18 cellular contexts compared by ENCODE assay signal in genomic region chr2:209688388-209688787, GRCh38.
"Had no signal": no experiment of that assay in that cellular context is flagged by ENCODE, and none has a peak within 500 bp of the region (broad histone marks: within the 10 kb centered on the region; RNA-seq: fewer than 3 reads in every experiment).

No MANE protein-coding gene starts in this region.

- ATAC-seq: esophagus mucosa; stimulated activated naive B cell treated with anti-CD40 and anti-IgM and Interleukin-4, amounts not matched to agents 10 μg/mL and 1 μg/mL and 100 μg/mL, for 72 hours had no signal

- H3K4me3 ChIP-seq: ascending aorta, cardiac muscle cell, dorsolateral prefrontal cortex, hepatocyte, tibial nerve, vagina had no signal

- DNase-seq: activated CD4-positive, alpha-beta T cell treated with anti-CD3 and anti-CD28 coated beads for 1 hour; activated CD4-positive, alpha-beta T cell treated with anti-CD3 and anti-CD28 coated beads, Interleukin-2, amount 50 U/mL, for 48 hours; activated naive CD4-positive, alpha-beta T cell treated with anti-CD3 and anti-CD28 coated beads, Interleukin-2, amount 10 ng/mL, durations not matched to agents 7 days and 5 days; activated T-cell treated with anti-CD3 and anti-CD28 coated beads, Interleukin-2, amount 50 U/mL, for 24 hours; dorsolateral prefrontal cortex; endodermal cell; kidney; mesendoderm; nucleus accumbens; posterior cingulate gyrus; stimulated activated CD4-positive, alpha-beta T cell treated with anti-CD3 and anti-CD28 coated beads, Interleukin-4, amount 100 ng/mL, for 1 hour; stimulated activated naive B cell treated with anti-CD40 and anti-IgM and Interleukin-4, amounts not matched to agents 10 μg/mL and 1 μg/mL and 100 μg/mL, for 72 hours had no signal
